11 cellular contexts compared by ENCODE assay signal in the genomic region with DNA sequence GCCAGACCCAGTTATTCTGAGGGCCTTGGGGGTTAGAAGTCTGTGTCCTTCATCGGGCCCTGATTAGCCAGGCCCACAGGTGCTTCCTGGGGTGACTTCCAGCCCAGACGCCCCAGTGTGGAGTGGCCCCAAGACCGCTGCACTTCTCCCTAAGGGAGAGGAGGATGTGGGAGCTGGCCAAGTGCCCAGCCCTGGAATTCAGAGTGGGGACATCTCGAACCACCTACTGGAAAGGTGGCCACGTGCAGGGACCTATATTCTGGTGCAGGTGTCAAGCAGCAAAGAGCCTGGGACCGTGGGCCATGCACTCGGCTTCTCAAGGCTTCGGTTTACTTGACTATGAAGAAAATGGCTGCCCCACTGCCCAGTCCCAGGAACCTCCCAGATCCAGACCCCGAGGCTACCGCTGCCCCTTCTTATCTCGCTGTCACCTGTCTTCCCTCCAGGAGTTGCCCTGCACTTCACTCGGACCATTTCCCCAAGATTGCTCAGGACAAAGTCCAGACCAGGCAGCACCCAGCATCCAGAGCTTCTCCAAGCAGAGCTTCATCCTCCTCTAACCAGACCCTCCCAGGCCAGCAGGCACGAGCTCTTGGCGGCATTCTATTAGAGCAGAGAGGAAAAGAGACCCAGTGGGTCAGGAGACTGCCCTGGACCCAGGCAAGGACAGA.
A peak's percentile ranks its signal among the peaks of the same experiment; 100 is the strongest.
DNase-seq lines count a peak whose midpoint lies in the region; ATAC-seq and TF ChIP-seq lines count a peak whose summit lies in the region.
"Had no signal": no experiment of that assay in that cellular context is flagged by ENCODE, and none has a peak within 500 bp of the region (broad histone marks: within the 10 kb centered on the region; RNA-seq: fewer than 3 reads in every experiment).

No MANE protein-coding gene starts in this region.

- peak overlapping the region; percentile 70 for H3K4me2 ChIP-seq in DOHH2 (ENCODE audit: low read length)

- H3K4me3 ChIP-seq in DOHH2 (ENCODE audit: low read length) (peak overlapping the region; percentile 42), endodermal cell (ENCODE audit: low read length) (no peak overlapping the region)

- H3K27ac Mint-ChIP-seq in T-helper 2 cell treated with Interferon-gamma antibody and Interleukin-4, amounts not matched to agents 5 μg/mL and 100 μg/mL, for 36 hours: peak overlapping the region; percentile 46
- H3K27ac Mint-ChIP-seq in endodermal cell: no peak overlapping the region

- H3K27me3 ChIP-seq in DOHH2 (ENCODE audit: control insufficient read depth, low read length) (no peaks in the 10 kb centered on the region), endodermal cell (ENCODE audit: control insufficient read depth, insufficient read depth, low read length, poor library complexity, severe bottlenecking) (no peaks in the 10 kb centered on the region)
- H3K27me3 ChIP-seq: brain microvascular endothelial cell had no signal

- H3K4me3 Mint-ChIP-seq in T-helper 2 cell treated with Interferon-gamma antibody and Interleukin-4, amounts not matched to agents 5 μg/mL and 100 μg/mL, for 36 hours: no peak overlapping the region
- H3K4me3 Mint-ChIP-seq in endodermal cell: no peak overlapping the region

- H3K9me3 ChIP-seq in DOHH2 (ENCODE audit: control insufficient read depth, insufficient read depth, low read length): no peaks in the 10 kb centered on the region
- no peaks in the 10 kb centered on the region for H3K9me3 ChIP-seq in endodermal cell (ENCODE audit: control insufficient read depth, low read length)

- no peaks in the 10 kb centered on the region for H3K36me3 Mint-ChIP-seq in T-helper 2 cell treated with Interferon-gamma antibody and Interleukin-4, amounts not matched to agents 5 μg/mL and 100 μg/mL, for 36 hours (ENCODE audit: low read depth)
- no peaks in the 10 kb centered on the region for H3K36me3 Mint-ChIP-seq in endodermal cell (ENCODE audit: low read depth)

- H3K4me1 ChIP-seq in DOHH2 (ENCODE audit: control insufficient read depth, low read length): peaks cover 91% of the 10 kb centered on the region
- H3K4me1 ChIP-seq in endodermal cell (ENCODE audit: control insufficient read depth, insufficient read depth, low read length): peaks cover 16% of the 10 kb centered on the region

- TF ChIP-seq CTCF in DOHH2 (IDR thresholded peaks at IDR 0.05; ENCODE audit: low read depth, low read length, poor library complexity, severe bottlenecking) (no peak), endodermal cell (conservative IDR thresholded peaks at IDR 0.05) (no peak)

- no peaks in the 10 kb centered on the region for H4K20me1 ChIP-seq in DOHH2 (ENCODE audit: control insufficient read depth, insufficient read depth, low read depth, low read length)

- no peak for DNase-seq in T-helper 2 cell treated with Interferon-gamma antibody and Interleukin-4, amounts not matched to agents 5 μg/mL and 100 μg/mL, for 36 hours (ENCODE audit: low spot score)
- DNase-seq in T-helper 2 cell (no peak), endodermal cell (peak; percentile 20), sciatic nerve (ENCODE audit: low spot score) (peak; percentile 61), left lobe of liver (ENCODE audit: low spot score) (no peak)
- DNase-seq: activated CD4-positive, CD25-positive, alpha-beta regulatory T cell treated with anti-CD3 and anti-CD28 coated beads, Interleukin-2, amount 50 U/mL, for 72 hours; brain microvascular endothelial cell; NCI-H1092 had no signal

- ATAC-seq in sciatic nerve (no peak), GM19452 (IDR thresholded peaks at IDR 0.05; ENCODE audit: unreplicated experiment) (no peak), left lobe of liver (no peak), HG03565 (IDR thresholded peaks at IDR 0.05; ENCODE audit: unreplicated experiment) (no peak)

- WGBS in endodermal cell (ENCODE audit: insufficient coverage in 1 of 2, insufficient read length in 1 of 2), 2 experiments: 94 to 100% methylated on average over 6 to 14 of the region's 14 CpGs

- H3F3A ChIP-seq in DOHH2 (ENCODE audit: control insufficient read depth, insufficient read depth): 0 out of 2 replicates have a peak, but pooled peaks cover 4% of the 10 kb centered on the region

- intact Hi-C loops in sciatic nerve (cut with DNase I): no loop called here

- no peaks in the 10 kb centered on the region for H3K27me3 Mint-ChIP-seq in T-helper 2 cell treated with Interferon-gamma antibody and Interleukin-4, amounts not matched to agents 5 μg/mL and 100 μg/mL, for 36 hours (ENCODE audit: low read depth)
- H3K27me3 Mint-ChIP-seq in endodermal cell (ENCODE audit: insufficient read depth): peaks cover 3% of the 10 kb centered on the region

- no peaks in the 10 kb centered on the region for H3K79me2 ChIP-seq in DOHH2 (ENCODE audit: control insufficient read depth, low read length)

- no peak overlapping the region for H3K9ac ChIP-seq in endodermal cell (ENCODE audit: extremely low read depth, low read length, poor library complexity, severe bottlenecking)

- H3K27ac ChIP-seq in DOHH2 (ENCODE audit: low read depth, low read length) (peak overlapping the region; percentile 50), endodermal cell (ENCODE audit: low read depth, low read length) (no peak overlapping the region)
- H3K27ac ChIP-seq: brain microvascular endothelial cell had no signal

- no peaks in the 10 kb centered on the region for H3K9me2 ChIP-seq in DOHH2 (replicated peaks; ENCODE audit: control insufficient read depth, low read length)

- no peaks in the 10 kb centered on the region for H3K9me3 Mint-ChIP-seq in T-helper 2 cell treated with Interferon-gamma antibody and Interleukin-4, amounts not matched to agents 5 μg/mL and 100 μg/mL, for 36 hours
- no peaks in the 10 kb centered on the region for H3K9me3 Mint-ChIP-seq in endodermal cell

- H3K4me1 Mint-ChIP-seq in T-helper 2 cell treated with Interferon-gamma antibody and Interleukin-4, amounts not matched to agents 5 μg/mL and 100 μg/mL, for 36 hours (ENCODE audit: low read depth): peaks cover 57% of the 10 kb centered on the region
- H3K4me1 Mint-ChIP-seq in endodermal cell: peaks cover 25% of the 10 kb centered on the region

- no peaks in the 10 kb centered on the region for H3K36me3 ChIP-seq in DOHH2 (ENCODE audit: control insufficient read depth, low read length)
- H3K36me3 ChIP-seq in endodermal cell (ENCODE audit: control insufficient read depth, insufficient read depth, low read length): no peaks in the 10 kb centered on the region
- H3K36me3 ChIP-seq: brain microvascular endothelial cell had no signal

Comparison
In these comparisons a context has a peak if more than half of its experiments do, and no peak if none do; other contexts are left out.
1. DNase-seq: peak in endodermal cell (single experiment) and sciatic nerve (single experiment); none in T-helper 2 cell treated with Interferon-gamma antibody and Interleukin-4, amounts not matched to agents 5 μg/mL and 100 μg/mL, for 36 hours (single experiment), T-helper 2 cell (0 of 5) and left lobe of liver (single experiment).